In the genomic region with DNA sequence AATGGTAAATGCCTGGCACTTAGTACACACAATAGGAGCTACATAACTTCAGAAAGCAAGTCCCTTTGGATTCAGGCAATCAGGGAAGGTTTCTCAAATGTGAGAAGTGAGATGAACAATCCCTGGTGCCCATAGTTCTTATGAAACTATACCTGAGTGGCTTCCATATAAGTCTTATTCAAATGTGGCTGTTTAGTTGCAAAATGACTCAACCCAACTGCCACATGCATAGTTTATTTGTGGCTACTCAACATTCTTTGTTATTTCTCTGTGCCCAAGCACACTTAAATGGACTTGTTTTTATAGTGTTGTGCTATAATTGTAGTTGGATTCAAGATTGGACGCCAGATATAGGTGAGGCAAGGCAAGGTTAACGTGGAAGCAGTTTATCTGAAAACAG, we compare ENCODE assay signal across 11 cellular contexts.
DNase-seq lines count a peak whose midpoint lies in the region; ATAC-seq and TF ChIP-seq lines count a peak whose summit lies in the region.
"Had no signal": no experiment of that assay in that cellular context is flagged by ENCODE, and none has a peak within 500 bp of the region (broad histone marks: within the 10 kb centered on the region; RNA-seq: fewer than 3 reads in every experiment).

No MANE protein-coding gene starts in this region.

- peaks cover 14% of the 10 kb centered on the region for H3K4me1 Mint-ChIP-seq in Calu3 (ENCODE audit: low read depth, unreplicated experiment)

- H4K20me1 ChIP-seq in PC-3 (ENCODE audit: low read length), result no peaks in the 10 kb centered on the region

- H3K27ac ChIP-seq in PC-3 (ENCODE audit: low read length), result no peak overlapping the region
- no peak overlapping the region for H3K27ac ChIP-seq in esophagus muscularis mucosa (replicated peaks in 1 of 4)
- H3K27ac ChIP-seq: stomach had no signal

- no peaks in the 10 kb centered on the region for H3K36me3 ChIP-seq in PC-3 (ENCODE audit: low read depth, low read length)
- H3K36me3 ChIP-seq in esophagus muscularis mucosa, result no peaks in the 10 kb centered on the region
- H3K36me3 ChIP-seq: stomach had no signal

- no peak overlapping the region for H3K27ac Mint-ChIP-seq in Calu3 (ENCODE audit: unreplicated experiment)
- H3K27ac Mint-ChIP-seq: dendritic cell treated with granulocyte-macrophage colony-stimulating factor and Interleukin-4, amounts not matched to agents 40 ng/mL and 50 ng/mL, for 4 days had no signal

- 78% methylated on average over 2 of the region's 2 CpGs for WGBS in esophagus muscularis mucosa

- no peaks in the 10 kb centered on the region for H3K9me2 ChIP-seq in PC-3 (replicated peaks; ENCODE audit: low read length)

- H3K4me1 ChIP-seq in PC-3 (ENCODE audit: insufficient read depth, low read length) (peaks cover 24% of the 10 kb centered on the region), esophagus muscularis mucosa (no peaks in the 10 kb centered on the region)

- intact Hi-C loops in PC-3 (cut with micrococcal nuclease) (no loop called here), Calu3 (cut with micrococcal nuclease; ENCODE audit: unreplicated experiment) (no loop called here), esophagus muscularis mucosa (cut with DNase I) (no loop called here)

- no peak for TF ChIP-seq POLR2A in esophagus muscularis mucosa (IDR thresholded peaks at IDR 0.05; ENCODE audit: low read depth)

- CTCF ChIA-PET in PC-3 (lab: Charles Lee) (no interaction called here), Calu3 (lab: Charles Lee) (interaction anchor here (0.6 kb wide), 1 partner anchor 92 kb away, joined by 3 read pairs; no protein-coding TSS in a partner anchor)

- H3K27me3 ChIP-seq in PC-3 (ENCODE audit: low read length) (no peaks in the 10 kb centered on the region), esophagus muscularis mucosa (no peaks in the 10 kb centered on the region)
- H3K27me3 ChIP-seq: stomach had no signal

- POLR2A ChIA-PET in PC-3 (lab: Charles Lee; ENCODE audit: unreplicated experiment), result no interaction called here

- H2AFZ ChIP-seq in PC-3 (ENCODE audit: low read length), result no peak overlapping the region

- no peak overlapping the region for H3K4me2 ChIP-seq in PC-3 (ENCODE audit: low read length)

- no peaks in the 10 kb centered on the region for H3K27me3 Mint-ChIP-seq in Calu3 (ENCODE audit: unreplicated experiment)
- H3K27me3 Mint-ChIP-seq: dendritic cell treated with granulocyte-macrophage colony-stimulating factor and Interleukin-4, amounts not matched to agents 40 ng/mL and 50 ng/mL, for 4 days had no signal

- peak; percentile 89 for ATAC-seq in GM18517 (IDR thresholded peaks at IDR 0.05; ENCODE audit: unreplicated experiment)
- ATAC-seq in GM21390 (IDR thresholded peaks at IDR 0.05; ENCODE audit: unreplicated experiment), result peak; percentile 83
- ATAC-seq in HG03039 (IDR thresholded peaks at IDR 0.05; ENCODE audit: unreplicated experiment), result peak; percentile 62
- no peak for ATAC-seq in PC-3

- no peaks in the 10 kb centered on the region for H3K36me3 Mint-ChIP-seq in Calu3 (ENCODE audit: insufficient read depth, unreplicated experiment)

- H3K9me3 ChIP-seq in PC-3 (ENCODE audit: low read length) (no peaks in the 10 kb centered on the region), esophagus muscularis mucosa (no peaks in the 10 kb centered on the region)
- H3K9me3 ChIP-seq: stomach had no signal

- TF ChIP-seq EP300 in esophagus muscularis mucosa (IDR thresholded peaks at IDR 0.05), result no peak

- H3K9me3 Mint-ChIP-seq in Calu3 (ENCODE audit: low read depth, unreplicated experiment), result no peaks in the 10 kb centered on the region
- H3K9me3 Mint-ChIP-seq: dendritic cell treated with granulocyte-macrophage colony-stimulating factor and Interleukin-4, amounts not matched to agents 40 ng/mL and 50 ng/mL, for 4 days had no signal

- no peak overlapping the region for H3K4me3 Mint-ChIP-seq in Calu3 (ENCODE audit: low read depth, unreplicated experiment)
- H3K4me3 Mint-ChIP-seq: dendritic cell treated with granulocyte-macrophage colony-stimulating factor and Interleukin-4, amounts not matched to agents 40 ng/mL and 50 ng/mL, for 4 days had no signal

- H3K79me2 ChIP-seq in PC-3 (ENCODE audit: low read length), result no peaks in the 10 kb centered on the region

- BruUV-seq in PC-3 (replicated peaks; lab: Mats Ljungman, UMichigan) (no TSS peak), Calu3 (replicated peaks; lab: Mats Ljungman, UMichigan) (no TSS peak)

- H3K4me3 ChIP-seq in PC-3 (ENCODE audit: low read length), result no peak overlapping the region
- H3K4me3 ChIP-seq in esophagus muscularis mucosa, result no peak overlapping the region
- H3K4me3 ChIP-seq: stomach had no signal

- peak; percentile 16 for DNase-seq in PC-3
- DNase-seq in amniotic stem cell (lab: John Stamatoyannopoulos, UW), result no peak
- no peak for DNase-seq in Calu3
- DNase-seq in LoVo (ENCODE audit: low spot score), result no peak
- no peak for DNase-seq in esophagus muscularis mucosa (ENCODE audit: extremely low spot score)
- DNase-seq: NCI-H1092 treated with DMSO at 0.1 percent for 48 hours, stomach had no signal

- TF ChIP-seq CTCF in PC-3 (conservative IDR thresholded peaks at IDR 0.05; ENCODE audit: low read depth, low read length), result no peak
- TF ChIP-seq CTCF in Calu3 (IDR thresholded peaks at IDR 0.05; ENCODE audit: unreplicated experiment), result no peak
- no peak for TF ChIP-seq CTCF in esophagus muscularis mucosa (IDR thresholded peaks at IDR 0.05)

- no peaks in the 10 kb centered on the region for H3F3A ChIP-seq in PC-3 (ENCODE audit: low read length, unreplicated experiment)

- H3K9ac ChIP-seq in PC-3 (ENCODE audit: low read length), result no peak overlapping the region
